ENCODE assay signal across 17 cellular contexts in genomic region chr6:12241493-12242214, GRCh38. TPM values are rescaled to one million over a fixed set of nuclear protein-coding genes. Genes with fewer than 3 reads are reported as not detected.
DNase-seq lines count a peak whose midpoint lies in the region; ATAC-seq and TF ChIP-seq lines count a peak whose summit lies in the region.
"Had no signal": no experiment of that assay in that cellular context is flagged by ENCODE, and none has a peak within 500 bp of the region (broad histone marks: within the 10 kb centered on the region; RNA-seq: fewer than 3 reads in every experiment).

No MANE protein-coding gene starts in this region.

- no peak overlapping the region for H3K4me3 ChIP-seq in epithelial cell of esophagus (ENCODE audit: low read length)
- H3K4me3 ChIP-seq: coronary artery, gastrocnemius medialis, SJCRH30, stomach had no signal

- H3K9me3 Mint-ChIP-seq in activated CD8-positive, alpha-beta T cell treated with anti-CD3 and anti-CD28 coated beads for 36 hours: no peaks in the 10 kb centered on the region
- H3K9me3 Mint-ChIP-seq in activated CD8-positive, alpha-beta T cell treated with anti-CD3 and anti-CD28 coated beads, Interleukin-2, amount 10 ng/mL, durations not matched to agents 7 days and 5 days (ENCODE audit: insufficient read depth): no peaks in the 10 kb centered on the region
- H3K9me3 Mint-ChIP-seq: CD8-positive, alpha-beta memory T cell had no signal

- no peak for DNase-seq in activated CD8-positive, alpha-beta T cell treated with anti-CD3 and anti-CD28 coated beads for 36 hours
- no peak for DNase-seq in activated CD8-positive, alpha-beta T cell treated with anti-CD3 and anti-CD28 coated beads, Interleukin-2, amount 10 ng/mL, durations not matched to agents 7 days and 5 days
- DNase-seq in NCI-H69 (lab: John Stamatoyannopoulos, UW): peak; percentile 8
- peak; percentile 72 for DNase-seq in epithelial cell of esophagus (ENCODE audit: low read depth)
- DNase-seq in stimulated activated naive CD8-positive, alpha-beta T cell treated with anti-CD3 and anti-CD28 coated beads, Interleukin-15, Interleukin-2, amounts not matched to agents 100 U/mL and 50 U/mL, for 24 hours: no peak
- no peak for DNase-seq in HuH-7.5 (ENCODE audit: low spot score)
- DNase-seq in GM10248 (ENCODE audit: extremely low spot score): no peak
- DNase-seq: ACHN; activated CD4-positive, alpha-beta T cell treated with anti-CD3 and anti-CD28 coated beads, Interleukin-2, amount 50 U/mL, for 4 hours; CD8-positive, alpha-beta memory T cell; gastrocnemius medialis; mammary epithelial cell; SJCRH30; stomach; T1000 had no signal

- TF ChIP-seq CTCF in activated CD8-positive, alpha-beta T cell treated with anti-CD3 and anti-CD28 coated beads for 36 hours (IDR thresholded peaks at IDR 0.05): no peak
- TF ChIP-seq CTCF in epithelial cell of esophagus (IDR thresholded peaks at IDR 0.05; ENCODE audit: insufficient read depth, low read depth, low read length, missing control alignments): no peak
- no peak for TF ChIP-seq CTCF in GM10248 (IDR thresholded peaks at IDR 0.05; ENCODE audit: control extremely low read depth, extremely low read depth, low read depth, missing control alignments)

- POLR2A ChIA-PET in activated CD8-positive, alpha-beta T cell treated with anti-CD3 and anti-CD28 coated beads for 36 hours (lab: Charles Lee): no interaction called here
- POLR2A ChIA-PET in activated CD8-positive, alpha-beta T cell treated with anti-CD3 and anti-CD28 coated beads, Interleukin-2, amount 10 ng/mL, durations not matched to agents 7 days and 5 days (lab: Charles Lee): no interaction called here
- POLR2A ChIA-PET in GM10248 (lab: Yijun Ruan, JAX): no interaction called here

- no peak overlapping the region for H3K4me3 Mint-ChIP-seq in activated CD8-positive, alpha-beta T cell treated with anti-CD3 and anti-CD28 coated beads for 36 hours
- no peak overlapping the region for H3K4me3 Mint-ChIP-seq in activated CD8-positive, alpha-beta T cell treated with anti-CD3 and anti-CD28 coated beads, Interleukin-2, amount 10 ng/mL, durations not matched to agents 7 days and 5 days
- H3K4me3 Mint-ChIP-seq: CD8-positive, alpha-beta memory T cell had no signal

- H3K27ac Mint-ChIP-seq in activated CD8-positive, alpha-beta T cell treated with anti-CD3 and anti-CD28 coated beads for 36 hours: peak overlapping the region; percentile 2
- H3K27ac Mint-ChIP-seq in activated CD8-positive, alpha-beta T cell treated with anti-CD3 and anti-CD28 coated beads, Interleukin-2, amount 10 ng/mL, durations not matched to agents 7 days and 5 days: no peak overlapping the region
- H3K27ac Mint-ChIP-seq: CD8-positive, alpha-beta memory T cell had no signal

- peaks cover 25% of the 10 kb centered on the region for H3K4me1 Mint-ChIP-seq in activated CD8-positive, alpha-beta T cell treated with anti-CD3 and anti-CD28 coated beads for 36 hours (ENCODE audit: low read depth)
- H3K4me1 Mint-ChIP-seq in activated CD8-positive, alpha-beta T cell treated with anti-CD3 and anti-CD28 coated beads, Interleukin-2, amount 10 ng/mL, durations not matched to agents 7 days and 5 days (ENCODE audit: low read depth): peaks cover 12% of the 10 kb centered on the region
- H3K4me1 Mint-ChIP-seq: CD8-positive, alpha-beta memory T cell had no signal

- intact Hi-C loops in activated CD8-positive, alpha-beta T cell treated with anti-CD3 and anti-CD28 coated beads for 36 hours (cut with micrococcal nuclease): no loop called here

- H3K36me3 Mint-ChIP-seq in activated CD8-positive, alpha-beta T cell treated with anti-CD3 and anti-CD28 coated beads for 36 hours (ENCODE audit: low read depth): no peaks in the 10 kb centered on the region
- H3K36me3 Mint-ChIP-seq in activated CD8-positive, alpha-beta T cell treated with anti-CD3 and anti-CD28 coated beads, Interleukin-2, amount 10 ng/mL, durations not matched to agents 7 days and 5 days (ENCODE audit: low read depth): no peaks in the 10 kb centered on the region
- H3K36me3 Mint-ChIP-seq: CD8-positive, alpha-beta memory T cell had no signal

- CTCF ChIA-PET in activated CD8-positive, alpha-beta T cell treated with anti-CD3 and anti-CD28 coated beads for 36 hours (lab: Charles Lee): interaction anchor here (1.6 kb wide), 1 partner anchor 48 kb away, joined by 5 read pairs; no protein-coding TSS in a partner anchor
- CTCF ChIA-PET in activated CD8-positive, alpha-beta T cell treated with anti-CD3 and anti-CD28 coated beads, Interleukin-2, amount 10 ng/mL, durations not matched to agents 7 days and 5 days (lab: Charles Lee): no interaction called here
- CTCF ChIA-PET in GM10248 (lab: Yijun Ruan, JAX): interaction anchor here (1.6 kb wide), 1 partner anchor 23 kb away, joined by 3 read pairs; no protein-coding TSS in a partner anchor

- no peaks in the 10 kb centered on the region for H3K27me3 Mint-ChIP-seq in activated CD8-positive, alpha-beta T cell treated with anti-CD3 and anti-CD28 coated beads for 36 hours
- H3K27me3 Mint-ChIP-seq in activated CD8-positive, alpha-beta T cell treated with anti-CD3 and anti-CD28 coated beads, Interleukin-2, amount 10 ng/mL, durations not matched to agents 7 days and 5 days (ENCODE audit: low read depth): peaks cover 3% of the 10 kb centered on the region

- ATAC-seq in activated CD8-positive, alpha-beta T cell treated with anti-CD3 and anti-CD28 coated beads for 36 hours: peak; percentile 82
- no peak for ATAC-seq in activated CD8-positive, alpha-beta T cell treated with anti-CD3 and anti-CD28 coated beads, Interleukin-2, amount 10 ng/mL, durations not matched to agents 7 days and 5 days
- ATAC-seq in stimulated activated naive CD8-positive, alpha-beta T cell treated with anti-CD3 and anti-CD28 coated beads, Interleukin-15, Interleukin-2, amounts not matched to agents 100 U/mL and 50 U/mL, for 24 hours: peak; percentile 88
- ATAC-seq in HG03354 (IDR thresholded peaks at IDR 0.05; ENCODE audit: poor library complexity, severe bottlenecking, unreplicated experiment): no peak
- ATAC-seq: gastrocnemius medialis had no signal

RNA-seq across cellular contexts. Expression of gene EDN1, which starts 48.5 kb away (rescaled TPM):
- total RNA-seq in activated CD8-positive, alpha-beta T cell treated with anti-CD3 and anti-CD28 coated beads for 36 hours: under 1 TPM in 1 of 2 experiments, not detected in 1; 0.14 TPM
- not detected for total RNA-seq in activated CD8-positive, alpha-beta T cell treated with anti-CD3 and anti-CD28 coated beads, Interleukin-2, amount 10 ng/mL, durations not matched to agents 7 days and 5 days

Comparison
In these comparisons a context has a peak if more than half of its experiments do, and no peak if none do; other contexts are left out.
1. ATAC-seq: peak in activated CD8-positive, alpha-beta T cell treated with anti-CD3 and anti-CD28 coated beads for 36 hours (single experiment) and stimulated activated naive CD8-positive, alpha-beta T cell treated with anti-CD3 and anti-CD28 coated beads, Interleukin-15, Interleukin-2, amounts not matched to agents 100 U/mL and 50 U/mL, for 24 hours (single experiment); none in activated CD8-positive, alpha-beta T cell treated with anti-CD3 and anti-CD28 coated beads, Interleukin-2, amount 10 ng/mL, durations not matched to agents 7 days and 5 days (single experiment) and HG03354 (single experiment).
2. DNase-seq: peak in NCI-H69 (single experiment) and epithelial cell of esophagus (single experiment); none in activated CD8-positive, alpha-beta T cell treated with anti-CD3 and anti-CD28 coated beads for 36 hours (single experiment), activated CD8-positive, alpha-beta T cell treated with anti-CD3 and anti-CD28 coated beads, Interleukin-2, amount 10 ng/mL, durations not matched to agents 7 days and 5 days (single experiment), stimulated activated naive CD8-positive, alpha-beta T cell treated with anti-CD3 and anti-CD28 coated beads, Interleukin-15, Interleukin-2, amounts not matched to agents 100 U/mL and 50 U/mL, for 24 hours (single experiment), HuH-7.5 (single experiment) and GM10248 (single experiment).